ENCODE assay signal across 12 cellular contexts in the genomic region with DNA sequence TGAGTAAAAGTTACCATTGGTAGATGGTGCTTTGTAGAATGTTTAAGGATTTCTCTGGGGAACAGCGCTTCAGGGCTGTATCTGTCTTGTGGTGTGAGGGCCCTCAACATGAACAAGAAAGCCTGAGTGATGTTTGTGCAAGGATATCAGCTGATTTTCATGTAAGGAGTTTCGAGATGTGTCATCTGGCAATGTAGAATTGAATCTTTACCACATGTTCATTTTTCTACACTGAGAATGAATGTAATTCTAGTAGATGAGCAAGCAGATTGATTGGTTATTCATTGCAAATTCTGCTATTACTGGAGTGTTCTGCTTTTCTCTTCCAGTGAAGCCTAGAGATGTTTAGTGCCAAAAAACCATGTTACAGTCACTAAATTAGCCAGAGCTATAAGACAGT.
DNase-seq lines count a peak whose midpoint lies in the region; ATAC-seq, FAIRE-seq and TF ChIP-seq lines count a peak whose summit lies in the region.
"Had no signal": no experiment of that assay in that cellular context is flagged by ENCODE, and none has a peak within 500 bp of the region (broad histone marks: within the 10 kb centered on the region; RNA-seq: fewer than 3 reads in every experiment).

No MANE protein-coding gene starts in this region.

- TF ChIP-seq CTCF in fibroblast of the aortic adventitia (IDR thresholded peaks at IDR 0.05; ENCODE audit: insufficient read depth, low read length) (no peak), pancreas (IDR thresholded peaks at IDR 0.05) (no peak), colonic mucosa (IDR thresholded peaks at IDR 0.05) (no peak)

- H3K9me3 Mint-ChIP-seq in effector memory CD8-positive, alpha-beta T cell = no peaks in the 10 kb centered on the region

- ATAC-seq in GM18508 (IDR thresholded peaks at IDR 0.05; ENCODE audit: insufficient read depth, unreplicated experiment) (peak; percentile 92), GM21367 (IDR thresholded peaks at IDR 0.05; ENCODE audit: unreplicated experiment) (peak; percentile 87), HG03135 (IDR thresholded peaks at IDR 0.05; ENCODE audit: unreplicated experiment) (peak; percentile 59), pancreas (no peak)
- ATAC-seq in effector memory CD8-positive, alpha-beta T cell (replicated peaks) = no peak
- ATAC-seq: left ventricle myocardium superior had no signal

- intact Hi-C loops in pancreas (cut with DNase I) (no loop called here), colonic mucosa (cut with DNase I) (no loop called here)

- H3K36me3 Mint-ChIP-seq in effector memory CD8-positive, alpha-beta T cell (ENCODE audit: insufficient read depth) = peaks cover 4% of the 10 kb centered on the region

- no peak overlapping the region for H3K4me3 Mint-ChIP-seq in effector memory CD8-positive, alpha-beta T cell

- no peak overlapping the region for H3K27ac ChIP-seq in pancreas
- no peak overlapping the region for H3K27ac ChIP-seq in colonic mucosa

- H3K27ac Mint-ChIP-seq in effector memory CD8-positive, alpha-beta T cell = no peak overlapping the region

- no peak for FAIRE-seq in pancreas (lab: Jason Lieb, UNC)
- FAIRE-seq: TTC549 had no signal

- H3K4me1 ChIP-seq in pancreas (peaks cover 0 to 19% (median 9%) of the 10 kb centered on the region in 3 donors), colonic mucosa (no peaks in the 10 kb centered on the region)

- H3K27me3 ChIP-seq in pancreas = no peaks in the 10 kb centered on the region
- H3K27me3 ChIP-seq in colonic mucosa = no peaks in the 10 kb centered on the region

- DNase-seq in fibroblast of the aortic adventitia (ENCODE audit: low read depth) (peak; percentile 59), pancreas (no peak), colonic mucosa (no peak), NCI-H1048 (lab: John Stamatoyannopoulos, UW) (no peak)
- no peak for DNase-seq in effector memory CD8-positive, alpha-beta T cell
- DNase-seq: central memory CD4-positive, alpha-beta T cell; left ventricle myocardium superior; NCI-H1694 had no signal

- H3K9me3 ChIP-seq in pancreas (no peaks in the 10 kb centered on the region), colonic mucosa (no peaks in the 10 kb centered on the region)

- 85 to 94% methylated on average over 2 of the region's 2 CpGs for WGBS in pancreas, 2 donors

- no peak overlapping the region for H3K9ac ChIP-seq in colonic mucosa (ENCODE audit: low read depth in 2 of 2, low read length in 2 of 2)

- peaks cover 0 to 2% of the 10 kb centered on the region in 2 donors for H3K4me1 Mint-ChIP-seq in effector memory CD8-positive, alpha-beta T cell (ENCODE audit: low read depth in 2 of 2)

- no peaks in the 10 kb centered on the region for H3K27me3 Mint-ChIP-seq in effector memory CD8-positive, alpha-beta T cell

- H3K4me3 ChIP-seq in fibroblast of the aortic adventitia (ENCODE audit: low read depth, low read length) = no peak overlapping the region
- no peak overlapping the region for H3K4me3 ChIP-seq in pancreas
- H3K4me3 ChIP-seq in colonic mucosa = no peak overlapping the region

- H3K36me3 ChIP-seq in pancreas (no peaks in the 10 kb centered on the region), colonic mucosa (no peaks in the 10 kb centered on the region)

Comparison
In these comparisons a context has a peak if more than half of its experiments do, and no peak if none do; other contexts are left out.
1. ATAC-seq: peak in GM18508 (single experiment), GM21367 (single experiment) and HG03135 (single experiment); none in pancreas (0 of 4) and effector memory CD8-positive, alpha-beta T cell (single experiment).